18 cellular contexts compared by ENCODE assay signal in genomic region chr14:100884456-100884855, GRCh38. TPM values are rescaled to one million over a fixed set of nuclear protein-coding genes. Genes with fewer than 3 reads are reported as not detected.
DNase-seq lines count a peak whose midpoint lies in the region; ATAC-seq, FAIRE-seq and TF ChIP-seq lines count a peak whose summit lies in the region.
"Had no signal": no experiment of that assay in that cellular context is flagged by ENCODE, and none has a peak within 500 bp of the region (broad histone marks: within the 10 kb centered on the region; RNA-seq: fewer than 3 reads in every experiment).

No MANE protein-coding gene starts in this region.

- no peaks in the 10 kb centered on the region for H3K9me3 ChIP-seq in RWPE2 (ENCODE audit: severe bottlenecking)
- H3K9me3 ChIP-seq in kidney (ENCODE audit: control insufficient read depth in 1 of 2, low read length in 2 of 2): peaks cover 0 to 3% of the 10 kb centered on the region in 2 donors
- no peaks in the 10 kb centered on the region for H3K9me3 ChIP-seq in sigmoid colon
- no peaks in the 10 kb centered on the region for H3K9me3 ChIP-seq in MM.1S (replicated peaks; ENCODE audit: insufficient read depth, low read length)

- peak; percentile 28 for DNase-seq in activated effector memory CD4-positive, alpha-beta T cell treated with anti-CD3 and anti-CD28 coated beads, Interleukin-2, amount 50 U/mL, for 16 hours
- DNase-seq in activated effector memory CD4-positive, alpha-beta T cell treated with Interleukin-2 at 50 U/mL for 16 hours: no peak
- DNase-seq in RWPE2 (ENCODE audit: low spot score) (peak; percentile 42), kidney (peak; percentile 37), sigmoid colon (peak; percentile 43), MM.1S (no peak), NCI-H2227 treated with DMSO at 0.1 percent for 48 hours (lab: John Stamatoyannopoulos, UW) (no peak)
- DNase-seq: AML-193; CD4-positive, CD25-positive, alpha-beta regulatory T cell; DMS53; GF-D8; GM23248 had no signal

- no peaks in the 10 kb centered on the region for H3K9me2 ChIP-seq in MM.1S (replicated peaks; ENCODE audit: insufficient read depth, low read length)

- H3K9ac ChIP-seq in kidney (ENCODE audit: low read length in 2 of 2): no peak overlapping the region
- no peak overlapping the region for H3K9ac ChIP-seq in MM.1S (ENCODE audit: low read length)
- H3K9ac ChIP-seq: BLaER1, GM23248 had no signal

- ATAC-seq in RWPE2 (ENCODE audit: low read depth) (no peak), HG03045 (IDR thresholded peaks at IDR 0.05; ENCODE audit: unreplicated experiment) (no peak)
- ATAC-seq: HCT116 had no signal

- 94 to 95% methylated on average over 13 of the region's 13 CpGs for WGBS in sigmoid colon, 2 donors

- no peaks in the 10 kb centered on the region for H4K20me1 ChIP-seq in MM.1S (ENCODE audit: insufficient read depth, low read length)
- H4K20me1 ChIP-seq: BLaER1 had no signal

- H3K79me2 ChIP-seq in MM.1S (ENCODE audit: low read length): no peaks in the 10 kb centered on the region

- no peak overlapping the region for H3K4me2 ChIP-seq in MM.1S (ENCODE audit: low read depth, low read length)
- H3K4me2 ChIP-seq: BLaER1 had no signal

- no peak for FAIRE-seq in kidney (lab: Jason Lieb, UNC)
- FAIRE-seq: H54 had no signal

- intact Hi-C loops in kidney (cut with DNase I) (no loop called here), sigmoid colon (cut with DNase I) (no loop called here)

- TF ChIP-seq CTCF in RWPE2 (IDR thresholded peaks at IDR 0.05; ENCODE audit: poor library complexity, severe bottlenecking) (no peak), kidney (IDR thresholded peaks at IDR 0.05; ENCODE audit: borderline replicate concordance, extremely low read depth, insufficient read depth) (no peak), sigmoid colon (IDR thresholded peaks at IDR 0.05) (no peak), MM.1S (IDR thresholded peaks at IDR 0.05; ENCODE audit: low read length) (no peak)

- H3F3A ChIP-seq in MM.1S (ENCODE audit: insufficient read depth, low read length): no peaks in the 10 kb centered on the region

- H3K27me3 ChIP-seq in RWPE2 (ENCODE audit: insufficient read depth, poor library complexity, severe bottlenecking) (peaks cover 5% of the 10 kb centered on the region), sigmoid colon (no peaks in the 10 kb centered on the region), MM.1S (replicated peaks; ENCODE audit: insufficient read depth, low read length) (peaks cover 30% of the 10 kb centered on the region)
- H3K27me3 ChIP-seq: BLaER1 had no signal

- H3K4me1 ChIP-seq in RWPE2 (ENCODE audit: insufficient read depth, poor library complexity, severe bottlenecking): no peaks in the 10 kb centered on the region
- H3K4me1 ChIP-seq in kidney (ENCODE audit: control insufficient read depth in 1 of 2, insufficient read depth in 1 of 2, low read depth in 1 of 2, low read length in 2 of 2): no peaks in the 10 kb centered on the region
- peaks cover 0 to 14% (median 8%) of the 10 kb centered on the region in 4 donors for H3K4me1 ChIP-seq in sigmoid colon
- no peaks in the 10 kb centered on the region for H3K4me1 ChIP-seq in MM.1S (ENCODE audit: low read length)

- TF ChIP-seq POLR2A in sigmoid colon (IDR thresholded peaks at IDR 0.05): no peak

- peaks cover 5% of the 10 kb centered on the region; the same call in 1 of the 2 replicates for H3K36me3 ChIP-seq in RWPE2 (ENCODE audit: low read depth)
- H3K36me3 ChIP-seq in kidney (ENCODE audit: control insufficient read depth in 1 of 2, insufficient read depth in 2 of 2, low read length in 2 of 2): no peaks in the 10 kb centered on the region
- no peaks in the 10 kb centered on the region for H3K36me3 ChIP-seq in sigmoid colon
- no peaks in the 10 kb centered on the region for H3K36me3 ChIP-seq in MM.1S (replicated peaks; ENCODE audit: insufficient read depth, low read length)
- H3K36me3 ChIP-seq: BLaER1 had no signal

- no peak for TF ChIP-seq EP300 in sigmoid colon (IDR thresholded peaks at IDR 0.05)

- H3K27ac ChIP-seq in RWPE2 (ENCODE audit: poor library complexity, severe bottlenecking) (no peak overlapping the region), kidney (ENCODE audit: low read depth in 2 of 2, low read length in 2 of 2) (no peak overlapping the region), sigmoid colon (no peak overlapping the region), MM.1S (ENCODE audit: low read length) (no peak overlapping the region)
- H3K27ac ChIP-seq: 22Rv1, BLaER1, GM23248 had no signal

- no peak overlapping the region for H2AFZ ChIP-seq in MM.1S (ENCODE audit: low read length)
- H2AFZ ChIP-seq: GM23248 had no signal

- H3K4me3 ChIP-seq in RWPE2 (ENCODE audit: severe bottlenecking) (no peak overlapping the region), kidney (ENCODE audit: low read length in 2 of 2) (no peak overlapping the region), sigmoid colon (no peak overlapping the region), MM.1S (ENCODE audit: low read length) (no peak overlapping the region)
- H3K4me3 ChIP-seq: BLaER1, GM23248 had no signal

RNA-seq across cellular contexts. Expression of gene RTL1, which starts 19.1 kb away (rescaled TPM):
- total RNA-seq in kidney: not detected
- not detected for polyA plus RNA-seq in kidney (ENCODE audit: insufficient read depth, low read depth, low replicate concordance)
- not detected for total RNA-seq in sigmoid colon
- not detected for polyA plus RNA-seq in sigmoid colon
- total RNA-seq: CD4-positive, CD25-positive, alpha-beta regulatory T cell; GM23248; HT-29 had no signal
- polyA plus RNA-seq: CD4-positive, CD25-positive, alpha-beta regulatory T cell had no signal

RNA-seq across cellular contexts. Expression of gene MEG3, which starts 58.5 kb away (rescaled TPM):
- total RNA-seq in kidney (24.0 TPM), sigmoid colon (100 to 1,000 TPM in 1 of 4 donors, 10 to 100 TPM in 3; 28.0 to 168 (median 36.6) TPM)
- polyA plus RNA-seq in kidney (ENCODE audit: insufficient read depth, low read depth, low replicate concordance) (29.6 TPM), sigmoid colon (10 to 100 TPM in 1 of 3 donors, 1 to 10 TPM in 2; 3.5 to 18.0 (median 7.8) TPM)
- total RNA-seq: HT-29 had no signal
- polyA plus RNA-seq: CD4-positive, CD25-positive, alpha-beta regulatory T cell had no signal

Comparison
In these comparisons a context has a peak if more than half of its experiments do, and no peak if none do; other contexts are left out.
1. DNase-seq: peak in activated effector memory CD4-positive, alpha-beta T cell treated with anti-CD3 and anti-CD28 coated beads, Interleukin-2, amount 50 U/mL, for 16 hours (single experiment), RWPE2 (single experiment), kidney (single experiment) and sigmoid colon (single experiment); none in activated effector memory CD4-positive, alpha-beta T cell treated with Interleukin-2 at 50 U/mL for 16 hours (single experiment), MM.1S (single experiment) and NCI-H2227 treated with DMSO at 0.1 percent for 48 hours (single experiment).